Comparison of ENCODE assay signal across 8 cellular contexts in the genomic region with DNA sequence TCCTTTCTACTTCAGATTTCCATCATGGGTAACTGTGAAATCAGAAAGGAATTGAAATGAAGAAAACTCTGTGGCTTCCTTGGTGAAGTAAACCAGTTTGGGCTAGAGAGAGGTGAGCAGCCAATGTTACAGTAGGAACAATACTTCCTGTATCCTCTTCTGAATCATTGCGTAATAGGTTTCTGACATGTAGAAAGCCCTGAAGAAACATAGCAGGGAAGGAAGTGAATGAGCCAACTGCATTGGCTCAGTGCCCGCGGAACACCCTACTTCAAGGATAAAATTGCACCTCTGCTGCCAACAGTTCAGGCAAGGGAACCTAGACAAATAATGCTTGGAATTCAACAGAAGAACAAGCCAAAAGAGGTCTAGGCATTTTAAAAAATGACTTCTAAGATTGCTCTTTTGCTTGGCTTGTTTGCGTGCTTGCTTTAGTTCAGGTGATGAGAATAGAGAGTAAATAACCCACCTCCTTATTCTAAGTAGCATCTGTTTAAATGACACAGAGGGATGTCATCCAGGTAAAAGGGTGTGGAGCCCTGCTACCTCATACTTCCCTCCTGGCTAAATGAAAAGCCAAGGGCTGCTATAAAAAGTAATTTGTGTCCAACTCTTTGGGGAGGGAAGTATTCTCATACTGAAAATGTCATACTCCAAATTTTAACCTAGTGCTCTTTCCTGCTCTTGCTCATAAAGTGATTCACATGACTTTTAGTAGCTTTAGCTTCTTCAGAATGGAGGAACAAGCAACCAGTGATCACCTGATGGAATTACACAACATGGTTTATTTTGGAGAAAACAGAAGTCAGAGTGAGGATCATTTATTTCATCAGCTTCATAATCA. TPM values are rescaled to one million over a fixed set of nuclear protein-coding genes. Genes with fewer than 3 reads are reported as not detected.
DNase-seq lines count a peak whose midpoint lies in the region; ATAC-seq and TF ChIP-seq lines count a peak whose summit lies in the region.

No MANE protein-coding gene starts in this region.

- H2BK5ac ChIP-seq in trophoblast cell (ENCODE audit: low read depth, low read length, poor library complexity) = no peak overlapping the region

- H4K8ac ChIP-seq in trophoblast cell (ENCODE audit: low read depth, low read length) = no peak overlapping the region

- H3K9me3 ChIP-seq in trophoblast cell (ENCODE audit: insufficient read depth, low read depth, low read length) = no peaks in the 10 kb centered on the region

- H2BK12ac ChIP-seq in trophoblast cell (ENCODE audit: low read length) = no peak overlapping the region

- no peak overlapping the region for H3K4me2 ChIP-seq in trophoblast cell (ENCODE audit: low read length)

- H3K79me2 ChIP-seq in trophoblast cell (ENCODE audit: control insufficient read depth, insufficient read depth, low read length, poor library complexity) = no peaks in the 10 kb centered on the region

- no peak overlapping the region for H3K14ac ChIP-seq in trophoblast cell (ENCODE audit: low read length)

- no peaks in the 10 kb centered on the region for H3K27me3 Mint-ChIP-seq in activated CD8-positive, alpha-beta T cell treated with anti-CD3 and anti-CD28 coated beads for 36 hours

- intact Hi-C loops in activated CD8-positive, alpha-beta T cell treated with anti-CD3 and anti-CD28 coated beads for 36 hours (cut with micrococcal nuclease) = loop anchor here (5.0 kb wide), 1 partner anchor 35 kb away; no protein-coding TSS in a partner anchor

- peaks cover 0 to 5% of the 10 kb centered on the region in 2 experiments for H3K4me1 ChIP-seq in trophoblast cell (ENCODE audit: control insufficient read depth in 1 of 2, insufficient read depth in 2 of 2, low read length in 2 of 2)

- POLR2A ChIA-PET in activated CD8-positive, alpha-beta T cell treated with anti-CD3 and anti-CD28 coated beads for 36 hours (lab: Charles Lee) = interaction anchor here (0.6 to 1.4 kb wide), 4 partner anchors 22 to 491 kb away, joined by 3 to 7 read pairs (median 4); partner anchors contain the start of gene AKIRIN2

- no peak overlapping the region for H2AK5ac ChIP-seq in trophoblast cell (ENCODE audit: low read length)

- no peak overlapping the region for H3K27ac ChIP-seq in trophoblast cell (ENCODE audit: low read depth, low read length)

- TF ChIP-seq CTCF in activated CD8-positive, alpha-beta T cell treated with anti-CD3 and anti-CD28 coated beads for 36 hours (IDR thresholded peaks at IDR 0.05) = no peak
- no peak for TF ChIP-seq CTCF in foreskin fibroblast (IDR thresholded peaks at IDR 0.05; ENCODE audit: low read depth, low read length)

- no peak overlapping the region for H2BK120ac ChIP-seq in trophoblast cell (ENCODE audit: insufficient read depth, low read length, poor library complexity)

- H3K4me3 ChIP-seq in foreskin fibroblast (ENCODE audit: low read depth in 1 of 2, low read length in 2 of 2) (no peak overlapping the region), trophoblast cell (ENCODE audit: low read depth, low read length) (no peak overlapping the region)

- no peak overlapping the region for H3K23ac ChIP-seq in trophoblast cell (ENCODE audit: low read length)

- no CpG with 5 or more reads among the region's 4 CpGs for WGBS in trophoblast cell (ENCODE audit: extremely low coverage, insufficient coverage, insufficient read length)

- no peak overlapping the region for H3K18ac ChIP-seq in trophoblast cell (ENCODE audit: low read length)

- H4K12ac ChIP-seq in trophoblast cell (ENCODE audit: low read depth, low read length) = no peak overlapping the region

- no peak overlapping the region for H3K9ac ChIP-seq in trophoblast cell (ENCODE audit: low read length)

- no peaks in the 10 kb centered on the region for H3K36me3 Mint-ChIP-seq in activated CD8-positive, alpha-beta T cell treated with anti-CD3 and anti-CD28 coated beads for 36 hours (ENCODE audit: low read depth)

- H3K4ac ChIP-seq in trophoblast cell (ENCODE audit: low read depth, low read length) = no peak overlapping the region

- no peaks in the 10 kb centered on the region for H3K79me1 ChIP-seq in trophoblast cell (ENCODE audit: low read length)

- no peak overlapping the region for H4K91ac ChIP-seq in trophoblast cell (ENCODE audit: low read depth, low read length)

- H3K36me3 ChIP-seq in trophoblast cell (ENCODE audit: control insufficient read depth in 1 of 2, insufficient read depth in 2 of 2, low read length in 2 of 2) = no peaks in the 10 kb centered on the region

- peaks cover 14% of the 10 kb centered on the region for H3K4me1 Mint-ChIP-seq in activated CD8-positive, alpha-beta T cell treated with anti-CD3 and anti-CD28 coated beads for 36 hours (ENCODE audit: low read depth)

- H3K4me3 Mint-ChIP-seq in activated CD8-positive, alpha-beta T cell treated with anti-CD3 and anti-CD28 coated beads for 36 hours = no peak overlapping the region

- DNase-seq in AML-193 (lab: John Stamatoyannopoulos, UW) (peak; percentile 100), NCI-H345 treated with DMSO at 0.1 percent for 48 hours (lab: John Stamatoyannopoulos, UW; ENCODE audit: unreplicated experiment) (peak; percentile 73), foreskin fibroblast (peak; percentile 84 to 92), trophoblast cell (peak; percentile 66 to 88)
- peak; percentile 51 for DNase-seq in activated CD8-positive, alpha-beta T cell treated with anti-CD3 and anti-CD28 coated beads for 36 hours
- DNase-seq in activated CD8-positive, alpha-beta memory T cell treated with anti-CD3 and anti-CD28 coated beads, Interleukin-2, amount 50 U/mL, for 48 hours = no peak

- H3K27me3 ChIP-seq in trophoblast cell (ENCODE audit: insufficient read depth, low read length) = no peaks in the 10 kb centered on the region

- H3K27ac Mint-ChIP-seq in activated CD8-positive, alpha-beta T cell treated with anti-CD3 and anti-CD28 coated beads for 36 hours = peak overlapping the region; percentile 57

- H2AFZ ChIP-seq in trophoblast cell (ENCODE audit: insufficient read depth, low read length, poor library complexity) = no peak overlapping the region

- H3K9me3 Mint-ChIP-seq in activated CD8-positive, alpha-beta T cell treated with anti-CD3 and anti-CD28 coated beads for 36 hours = peaks cover 2% of the 10 kb centered on the region

- CTCF ChIA-PET in activated CD8-positive, alpha-beta T cell treated with anti-CD3 and anti-CD28 coated beads for 36 hours (lab: Charles Lee) = interaction anchor here (1.2 kb wide), 1 partner anchor 18 kb away, joined by 5 read pairs; no protein-coding TSS in a partner anchor

- ATAC-seq in GM18873 (IDR thresholded peaks at IDR 0.05; ENCODE audit: low FRiP score, unreplicated experiment) (peak; percentile 74), HG03135 (IDR thresholded peaks at IDR 0.05; ENCODE audit: unreplicated experiment) (peak; percentile 63)
- ATAC-seq in activated CD8-positive, alpha-beta T cell treated with anti-CD3 and anti-CD28 coated beads for 36 hours = peak; percentile 85

RNA-seq across cellular contexts. Expression of gene AKIRIN2, which starts 30.0 kb away (rescaled TPM):
- total RNA-seq in activated CD8-positive, alpha-beta T cell treated with anti-CD3 and anti-CD28 coated beads for 36 hours = 10 to 100 TPM; 42.1 to 45.6 TPM
- polyA plus RNA-seq in trophoblast cell (2013) = 86.1 and 86.4 TPM in 2 replicates
